In genomic region chr5:111584651-111585050, GRCh38 we compare ENCODE assay signal across 13 cellular contexts.
A peak's percentile ranks its signal among the peaks of the same experiment; 100 is the strongest.
DNase-seq lines count a peak whose midpoint lies in the region; ATAC-seq and TF ChIP-seq lines count a peak whose summit lies in the region.
"Had no signal": no experiment of that assay in that cellular context is flagged by ENCODE, and none has a peak within 500 bp of the region (broad histone marks: within the 10 kb centered on the region; RNA-seq: fewer than 3 reads in every experiment).

No MANE protein-coding gene starts in this region.

- H3K27me3 Mint-ChIP-seq in T-helper 2 cell treated with Interferon-gamma antibody and Interleukin-4, amounts not matched to agents 5 μg/mL and 100 μg/mL, for 36 hours (ENCODE audit: low read depth): no peaks in the 10 kb centered on the region

- H3K9me3 ChIP-seq in suprapubic skin: no peaks in the 10 kb centered on the region
- H3K9me3 ChIP-seq: adrenal gland, Caco-2, tibial artery had no signal

- no peak for TF ChIP-seq CTCF in suprapubic skin (IDR thresholded peaks at IDR 0.05)

- H3K27me3 ChIP-seq in suprapubic skin: no peaks in the 10 kb centered on the region
- H3K27me3 ChIP-seq: adrenal gland, tibial artery had no signal

- H3K4me3 ChIP-seq in suprapubic skin: no peak overlapping the region
- H3K4me3 ChIP-seq: adrenal gland, tibial artery had no signal

- peak overlapping the region; percentile 56 for H3K27ac Mint-ChIP-seq in T-helper 2 cell treated with Interferon-gamma antibody and Interleukin-4, amounts not matched to agents 5 μg/mL and 100 μg/mL, for 36 hours

- 67% methylated on average over 1 of the region's 1 CpG for WGBS in suprapubic skin

- H3K4me1 Mint-ChIP-seq in T-helper 2 cell treated with Interferon-gamma antibody and Interleukin-4, amounts not matched to agents 5 μg/mL and 100 μg/mL, for 36 hours (ENCODE audit: low read depth): peaks cover 17% of the 10 kb centered on the region

- no peaks in the 10 kb centered on the region for H3K36me3 ChIP-seq in suprapubic skin
- H3K36me3 ChIP-seq: adrenal gland, tibial artery had no signal

- DNase-seq in AG08395 (ENCODE audit: low spot score): peak; percentile 17
- peak; percentile 45 for DNase-seq in T-helper 2 cell treated with Interferon-gamma antibody and Interleukin-4, amounts not matched to agents 5 μg/mL and 100 μg/mL, for 36 hours (ENCODE audit: low spot score)
- DNase-seq in glomerular visceral epithelial cell (ENCODE audit: extremely low spot score): peak; percentile 73
- DNase-seq in GOT3 (lab: John Stamatoyannopoulos, UW): no peak
- no peak for DNase-seq in T1000 (lab: John Stamatoyannopoulos, UW)
- DNase-seq in suprapubic skin (ENCODE audit: low spot score in 2 of 2): no peak
- DNase-seq in NCI-H2196 treated with DMSO at 0.1 percent for 48 hours (lab: John Stamatoyannopoulos, UW; ENCODE audit: unreplicated experiment): no peak
- DNase-seq: Caco-2, NCI-H526 treated with DMSO at 0.1 percent for 48 hours, tibial artery had no signal

- ATAC-seq in GM18867 (IDR thresholded peaks at IDR 0.05; ENCODE audit: unreplicated experiment): peak; percentile 82

- H3K4me3 Mint-ChIP-seq in T-helper 2 cell treated with Interferon-gamma antibody and Interleukin-4, amounts not matched to agents 5 μg/mL and 100 μg/mL, for 36 hours: peak overlapping the region; percentile 39

- H3K4me1 ChIP-seq in suprapubic skin: peaks cover 10% of the 10 kb centered on the region

- TF ChIP-seq EP300 in suprapubic skin (IDR thresholded peaks at IDR 0.05): no peak

- H3K36me3 Mint-ChIP-seq in T-helper 2 cell treated with Interferon-gamma antibody and Interleukin-4, amounts not matched to agents 5 μg/mL and 100 μg/mL, for 36 hours (ENCODE audit: low read depth): no peaks in the 10 kb centered on the region

- no peaks in the 10 kb centered on the region for H3K9me3 Mint-ChIP-seq in T-helper 2 cell treated with Interferon-gamma antibody and Interleukin-4, amounts not matched to agents 5 μg/mL and 100 μg/mL, for 36 hours

- no peak overlapping the region for H3K27ac ChIP-seq in suprapubic skin
- H3K27ac ChIP-seq: adrenal gland, tibial artery, VCaP had no signal

- no peak for TF ChIP-seq POLR2A in suprapubic skin (IDR thresholded peaks at IDR 0.05)

Comparison
In these comparisons a context has a peak if more than half of its experiments do, and no peak if none do; other contexts are left out.
1. DNase-seq: peak in AG08395 (single experiment), T-helper 2 cell treated with Interferon-gamma antibody and Interleukin-4, amounts not matched to agents 5 μg/mL and 100 μg/mL, for 36 hours (single experiment) and glomerular visceral epithelial cell (single experiment); none in GOT3 (single experiment), T1000 (single experiment), suprapubic skin (0 of 2) and NCI-H2196 treated with DMSO at 0.1 percent for 48 hours (single experiment).